19 cellular contexts compared by ENCODE assay signal in genomic region chr1:60227581-60228252, GRCh38.
DNase-seq lines count a peak whose midpoint lies in the region; ATAC-seq, FAIRE-seq and TF ChIP-seq lines count a peak whose summit lies in the region.
"Had no signal": no experiment of that assay in that cellular context is flagged by ENCODE, and none has a peak within 500 bp of the region (broad histone marks: within the 10 kb centered on the region; RNA-seq: fewer than 3 reads in every experiment).

No MANE protein-coding gene starts in this region.

- DNase-seq in DMS 273 (lab: John Stamatoyannopoulos, UW; ENCODE audit: unreplicated experiment) = peak; percentile 10
- no peak for DNase-seq in DMS 273 treated with DMSO at 0.1 percent for 48 hours (lab: John Stamatoyannopoulos, UW)
- DNase-seq in HT1080 (ENCODE audit: low read depth) = peak; percentile 29
- DNase-seq in mammary epithelial cell = peak; percentile 25
- no peak for DNase-seq in keratinocyte (ENCODE audit: low read depth, low spot score)
- no peak for DNase-seq in PC-3
- DNase-seq: activated B cell treated with CpG ODN at 0.5 μM for 24 hours; activated effector memory CD4-positive, alpha-beta T cell treated with Interleukin-2 at 50 U/mL for 16 hours; amniotic stem cell; NCI-H1436; sigmoid colon; stimulated activated CD4-positive, alpha-beta T cell treated with anti-CD3 and anti-CD28 coated beads, Interleukin-1b, Interleukin-23, amount 100 ng/mL, for 48 hours; T-helper 9 cell; upper lobe of right lung had no signal

- H3K79me2 ChIP-seq in mammary epithelial cell (ENCODE audit: insufficient read depth, low read length) = no peaks in the 10 kb centered on the region
- no peaks in the 10 kb centered on the region for H3K79me2 ChIP-seq in keratinocyte (ENCODE audit: control insufficient read depth, insufficient read depth, low read length)
- H3K79me2 ChIP-seq in PC-3 (ENCODE audit: low read length) = no peaks in the 10 kb centered on the region
- H3K79me2 ChIP-seq: parathyroid adenoma had no signal

- dilution Hi-C loops in mammary epithelial cell (cut with HindIII; ENCODE audit: low sequenced_read_pairs) (no loop called here), keratinocyte (cut with MboI; ENCODE audit: extremely low pct_ligation_motif_present, low sequenced_read_pairs) (no loop called here)

- H3K9me3 ChIP-seq in mammary epithelial cell (replicated peaks; ENCODE audit: insufficient read depth, low read length) (no peaks in the 10 kb centered on the region), keratinocyte (ENCODE audit: control insufficient read depth, low read depth, low read length) (no peaks in the 10 kb centered on the region), PC-3 (ENCODE audit: low read length) (no peaks in the 10 kb centered on the region)
- H3K9me3 ChIP-seq: sigmoid colon, upper lobe of right lung had no signal

- H3F3A ChIP-seq in PC-3 (ENCODE audit: low read length, unreplicated experiment) = no peaks in the 10 kb centered on the region

- no peak overlapping the region for H3K4me3 ChIP-seq in mammary epithelial cell (replicated peaks in 1 of 3; ENCODE audit: insufficient read depth in 1 of 3, low read depth in 2 of 3, low read length in 3 of 3)
- H3K4me3 ChIP-seq in keratinocyte (ENCODE audit: control insufficient read depth in 2 of 3, extremely low read depth in 1 of 3, insufficient read depth in 2 of 3, low read depth in 1 of 3, low read length in 3 of 3) = no peak overlapping the region
- no peak overlapping the region for H3K4me3 ChIP-seq in PC-3 (ENCODE audit: low read length)
- H3K4me3 ChIP-seq: sigmoid colon, upper lobe of right lung had no signal

- intact Hi-C loops in mammary epithelial cell (cut with micrococcal nuclease) = no loop called here
- intact Hi-C loops in PC-3 (cut with micrococcal nuclease) = no loop called here

- TF ChIP-seq CTCF in mammary epithelial cell (conservative IDR thresholded peaks at IDR 0.05 in 1 of 2, IDR thresholded peaks at IDR 0.05 in 1 of 2; ENCODE audit: extremely low read depth in 1 of 2, insufficient read depth in 1 of 2, low read depth in 1 of 2, low read length in 2 of 2) = no peak
- no peak for TF ChIP-seq CTCF in keratinocyte (optimal IDR thresholded peaks at IDR 0.05 in 1 of 3, IDR thresholded peaks at IDR 0.05 in 1 of 3, conservative IDR thresholded peaks at IDR 0.05 in 1 of 3; ENCODE audit: extremely low read depth in 1 of 3, insufficient read depth in 2 of 3, low read length in 3 of 3)
- TF ChIP-seq CTCF in PC-3 (conservative IDR thresholded peaks at IDR 0.05; ENCODE audit: low read depth, low read length) = no peak

- H3K4me2 ChIP-seq in mammary epithelial cell (ENCODE audit: insufficient read depth, low read depth, low read length) (no peak overlapping the region), keratinocyte (ENCODE audit: control insufficient read depth, extremely low read depth, insufficient read depth, low read depth, low read length) (peak overlapping the region; percentile 13), PC-3 (ENCODE audit: low read length) (no peak overlapping the region)

- CTCF ChIA-PET in mammary epithelial cell (lab: Charles Lee; ENCODE audit: low non-redundant PET) = no interaction called here
- CTCF ChIA-PET in PC-3 (lab: Charles Lee) = no interaction called here

- H2AFZ ChIP-seq in mammary epithelial cell (ENCODE audit: low read depth, low read length) (peak overlapping the region; percentile 35), keratinocyte (ENCODE audit: control insufficient read depth, low read length) (no peak overlapping the region), PC-3 (ENCODE audit: low read length) (no peak overlapping the region)
- H2AFZ ChIP-seq: parathyroid adenoma had no signal

- H3K9me2 ChIP-seq in PC-3 (replicated peaks; ENCODE audit: low read length) = no peaks in the 10 kb centered on the region

- ATAC-seq in PC-3 (no peak), HG03175 (IDR thresholded peaks at IDR 0.05; ENCODE audit: unreplicated experiment) (no peak), GM21529 (IDR thresholded peaks at IDR 0.05; ENCODE audit: unreplicated experiment) (no peak)
- ATAC-seq: upper lobe of right lung had no signal

- H3K36me3 ChIP-seq in mammary epithelial cell (ENCODE audit: insufficient read depth, low read length) (no peaks in the 10 kb centered on the region), keratinocyte (ENCODE audit: control insufficient read depth in 2 of 2, extremely low read depth in 1 of 2, insufficient read depth in 2 of 2, low read length in 2 of 2) (no peaks in the 10 kb centered on the region), PC-3 (ENCODE audit: low read depth, low read length) (no peaks in the 10 kb centered on the region)
- H3K36me3 ChIP-seq: sigmoid colon, upper lobe of right lung had no signal

- WGBS in mammary epithelial cell (ENCODE audit: low coverage, missing lambda C conversion rate) = 0% methylated on average over 1 of the region's 1 CpG

- H3K27ac ChIP-seq in mammary epithelial cell (ENCODE audit: insufficient read depth, low read depth, low read length) = no peak overlapping the region
- no peak overlapping the region for H3K27ac ChIP-seq in keratinocyte (ENCODE audit: control insufficient read depth, insufficient read depth, low read length)
- H3K27ac ChIP-seq in PC-3 (ENCODE audit: low read length) = no peak overlapping the region
- H3K27ac ChIP-seq: 22Rv1, C4-2B, parathyroid adenoma, sigmoid colon, upper lobe of right lung had no signal

- H4K20me1 ChIP-seq in mammary epithelial cell (ENCODE audit: insufficient read depth, low read length) (no peaks in the 10 kb centered on the region), keratinocyte (ENCODE audit: control insufficient read depth, extremely low read depth, insufficient read depth, low read length) (no peaks in the 10 kb centered on the region), PC-3 (ENCODE audit: low read length) (no peaks in the 10 kb centered on the region)

- no TSS peak for BruUV-seq in mammary epithelial cell (replicated peaks; lab: Mats Ljungman, UMichigan)
- BruUV-seq in PC-3 (replicated peaks; lab: Mats Ljungman, UMichigan) = no TSS peak

- H3K9ac ChIP-seq in mammary epithelial cell (ENCODE audit: insufficient read depth, low read length) (no peak overlapping the region), keratinocyte (ENCODE audit: control insufficient read depth, extremely low read depth, insufficient read depth, low read length) (no peak overlapping the region), PC-3 (ENCODE audit: low read length) (no peak overlapping the region)
- H3K9ac ChIP-seq: parathyroid adenoma had no signal

- no peaks in the 10 kb centered on the region for H3K9me1 ChIP-seq in keratinocyte (ENCODE audit: control insufficient read depth, extremely low read depth, insufficient read depth, low read length)

- peak; percentile 36 for FAIRE-seq in keratinocyte (lab: Jason Lieb, UNC)

- in situ Hi-C loops in mammary epithelial cell (cut with MboI; ENCODE audit: low sequenced_read_pairs in 2 of 2) = no loop called here

- H3K4me1 ChIP-seq in mammary epithelial cell (ENCODE audit: insufficient read depth, low read length) (peaks cover 4% of the 10 kb centered on the region), keratinocyte (ENCODE audit: control insufficient read depth, extremely low read depth, insufficient read depth, low read length) (peaks cover 10% of the 10 kb centered on the region), PC-3 (ENCODE audit: insufficient read depth, low read length) (no peaks in the 10 kb centered on the region)
- H3K4me1 ChIP-seq: parathyroid adenoma, sigmoid colon, upper lobe of right lung had no signal

- POLR2A ChIA-PET in PC-3 (lab: Charles Lee; ENCODE audit: unreplicated experiment) = no interaction called here

- no peaks in the 10 kb centered on the region for H3K27me3 ChIP-seq in mammary epithelial cell (ENCODE audit: insufficient read depth, low read length)
- no peaks in the 10 kb centered on the region for H3K27me3 ChIP-seq in keratinocyte (ENCODE audit: control insufficient read depth, extremely low read depth, insufficient read depth, low read length)
- H3K27me3 ChIP-seq in PC-3 (ENCODE audit: low read length) = peaks cover 38% of the 10 kb centered on the region
- H3K27me3 ChIP-seq: sigmoid colon, upper lobe of right lung had no signal

Comparison
In these comparisons a context has a peak if more than half of its experiments do, and no peak if none do; other contexts are left out.
1. DNase-seq: peak in DMS 273 (single experiment), HT1080 (single experiment) and mammary epithelial cell (single experiment); none in DMS 273 treated with DMSO at 0.1 percent for 48 hours (single experiment), keratinocyte (single experiment) and PC-3 (single experiment).